Comparison of ENCODE assay signal across 14 cellular contexts in genomic region chr11:109994896-109995295, GRCh38.
"Had no signal": no experiment of that assay in that cellular context is flagged by ENCODE, and none has a peak within 500 bp of the region (broad histone marks: within the 10 kb centered on the region; RNA-seq: fewer than 3 reads in every experiment).

No MANE protein-coding gene starts in this region.

- DNase-seq: activated CD8-positive, alpha-beta memory T cell treated with anti-CD3 and anti-CD28 coated beads, Interleukin-2, amount 50 U/mL, for 48 hours; activated CD8-positive, alpha-beta T cell treated with anti-CD3 and anti-CD28 coated beads, Interleukin-2, amount 10 ng/mL, durations not matched to agents 7 days and 5 days; activated naive CD4-positive, alpha-beta T cell; effector CD8-positive, alpha-beta T cell; hippocampal formation; ovary; stimulated activated CD4-positive, alpha-beta T cell treated with anti-CD3 and anti-CD28 coated beads, Interleukin-15, amount 100 ng/mL, for 24 hours; stimulated activated CD4-positive, alpha-beta T cell treated with anti-CD3 and anti-CD28 coated beads, Interleukin-4, amount 100 ng/mL, for 4 hours; stomach had no signal

- H3K4me1 ChIP-seq: stomach had no signal

- H3K4me3 ChIP-seq: ascending aorta, coronary artery, ovary, stomach, thoracic aorta had no signal

- H3K9me3 Mint-ChIP-seq: activated T-helper 1 cell treated with anti-CD3 and anti-CD28 coated beads, Interleukin-12 subunit alpha, Interleukin-12 subunit beta, Interleukin-2, Interleukin-4 antibody, amounts not matched to agents 30 ng/mL and 10 ng/mL and 1 ng/mL, durations not matched to agents 14 hours and 24 hours and 36 hours; T-helper 2 cell treated with Interferon-gamma antibody and Interleukin-4, amounts not matched to agents 5 μg/mL and 100 μg/mL, for 36 hours had no signal

- H3K36me3 ChIP-seq: ascending aorta, ovary, stomach, thoracic aorta had no signal

- ATAC-seq: activated CD8-positive, alpha-beta T cell treated with anti-CD3 and anti-CD28 coated beads, Interleukin-2, amount 10 ng/mL, durations not matched to agents 7 days and 5 days had no signal

- H3K27ac Mint-ChIP-seq: activated CD8-positive, alpha-beta T cell treated with anti-CD3 and anti-CD28 coated beads, Interleukin-2, amount 10 ng/mL, durations not matched to agents 7 days and 5 days; activated T-helper 1 cell treated with anti-CD3 and anti-CD28 coated beads, Interleukin-12 subunit alpha, Interleukin-12 subunit beta, Interleukin-2, Interleukin-4 antibody, amounts not matched to agents 30 ng/mL and 10 ng/mL and 1 ng/mL, durations not matched to agents 14 hours and 24 hours and 36 hours; T-helper 2 cell treated with Interferon-gamma antibody and Interleukin-4, amounts not matched to agents 5 μg/mL and 100 μg/mL, for 36 hours had no signal

- H3K27me3 ChIP-seq: ascending aorta, ovary, stomach had no signal

- H3K4me3 Mint-ChIP-seq: activated CD8-positive, alpha-beta T cell treated with anti-CD3 and anti-CD28 coated beads, Interleukin-2, amount 10 ng/mL, durations not matched to agents 7 days and 5 days; activated T-helper 1 cell treated with anti-CD3 and anti-CD28 coated beads, Interleukin-12 subunit alpha, Interleukin-12 subunit beta, Interleukin-2, Interleukin-4 antibody, amounts not matched to agents 30 ng/mL and 10 ng/mL and 1 ng/mL, durations not matched to agents 14 hours and 24 hours and 36 hours; T-helper 2 cell treated with Interferon-gamma antibody and Interleukin-4, amounts not matched to agents 5 μg/mL and 100 μg/mL, for 36 hours had no signal

- H3K9me3 ChIP-seq: ascending aorta, ovary, stomach, thoracic aorta had no signal

- H3K27ac ChIP-seq: ascending aorta, coronary artery, ovary, stomach, thoracic aorta had no signal
